ENCODE assay signal across 27 cellular contexts in genomic region chr10:104067525-104067924, GRCh38. TPM values are rescaled to one million over a fixed set of nuclear protein-coding genes. Genes with fewer than 3 reads are reported as not detected.
A peak's percentile ranks its signal among the peaks of the same experiment; 100 is the strongest.
DNase-seq lines count a peak whose midpoint lies in the region; ATAC-seq, FAIRE-seq and TF ChIP-seq lines count a peak whose summit lies in the region.
"Had no signal": no experiment of that assay in that cellular context is flagged by ENCODE, and none has a peak within 500 bp of the region (broad histone marks: within the 10 kb centered on the region; RNA-seq: fewer than 3 reads in every experiment).

No MANE protein-coding gene starts in this region.

- 0 out of 3 replicates have a peak, but pooled peaks have one; percentile 32 for ATAC-seq in K562
- no peak for ATAC-seq in esophagus mucosa
- ATAC-seq in GM18520 (IDR thresholded peaks at IDR 0.05; ENCODE audit: unreplicated experiment), result no peak
- ATAC-seq: activated CD8-positive, alpha-beta memory T cell treated with anti-CD3 and anti-CD28 coated beads, Interleukin-2, amount 10 ng/mL, durations not matched to agents 7 days and 5 days; heart left ventricle had no signal

- H3K79me1 ChIP-seq in trophoblast cell (ENCODE audit: low read length), result no peaks in the 10 kb centered on the region

- no peak for TF ChIP-seq POLR2A in K562 (conservative IDR thresholded peaks at IDR 0.05)

- no peak overlapping the region for H2BK5ac ChIP-seq in trophoblast cell (ENCODE audit: low read depth, low read length, poor library complexity)

- BruUV-seq in K562 (replicated peaks; lab: Mats Ljungman, UMichigan), result no TSS peak

- H3K4me1 ChIP-seq in HUES64 (ENCODE audit: insufficient read depth, low read length) (peaks cover 36% of the 10 kb centered on the region), K562 (replicated peaks in 1 of 2; ENCODE audit: control insufficient read depth in 2 of 2, insufficient read depth in 2 of 2, low read length in 2 of 2) (no peaks in the 10 kb centered on the region; a peak in 1 of 5 replicates), iPS-15b (ENCODE audit: control insufficient read depth, insufficient read depth, low read length) (peaks cover 10% of the 10 kb centered on the region), trophoblast cell (ENCODE audit: control insufficient read depth in 1 of 2, insufficient read depth in 2 of 2, low read length in 2 of 2) (peaks cover 3% of the 10 kb centered on the region in 2 experiments)
- H3K4me1 ChIP-seq: heart left ventricle had no signal

- TF ChIP-seq EP300 in K562 (IDR thresholded peaks at IDR 0.05; ENCODE audit: low read length), result no peak

- no peak overlapping the region for H2AFZ ChIP-seq in K562 (ENCODE audit: low read depth, low read length)
- peak overlapping the region; percentile 25 for H2AFZ ChIP-seq in trophoblast cell (ENCODE audit: insufficient read depth, low read length, poor library complexity)

- TF ChIP-seq RAD21 in K562 (CRISPR knock-in tag; conservative IDR thresholded peaks at IDR 0.05 in 1 of 2, IDR thresholded peaks at IDR 0.05 in 1 of 2), result no peak

- H4K12ac ChIP-seq in trophoblast cell (ENCODE audit: low read depth, low read length), result no peak overlapping the region

- H3K27me3 ChIP-seq in HUES64 (ENCODE audit: insufficient read depth, low read length) (no peaks in the 10 kb centered on the region), K562 (ENCODE audit: control insufficient read depth in 2 of 2, insufficient read depth in 2 of 2, low read length in 2 of 2) (peaks cover 19 to 58% of the 10 kb centered on the region in 2 experiments), iPS-15b (ENCODE audit: control insufficient read depth, insufficient read depth, low read length) (no peaks in the 10 kb centered on the region), trophoblast cell (ENCODE audit: insufficient read depth, low read length) (no peaks in the 10 kb centered on the region)
- H3K27me3 ChIP-seq: heart left ventricle had no signal

- H4K20me1 ChIP-seq in K562 (replicated peaks; ENCODE audit: control insufficient read depth, insufficient read depth, low read length), result no peaks in the 10 kb centered on the region

- H3K9me1 ChIP-seq in K562 (ENCODE audit: control insufficient read depth, insufficient read depth, low read length), result no peaks in the 10 kb centered on the region

- 29% methylated on average over 12 of the region's 12 CpGs for WGBS in HUES64
- 2% methylated on average over 5 of the region's 12 CpGs for WGBS in K562 (ENCODE audit: insufficient coverage, low coverage, missing lambda C conversion rate)
- WGBS in trophoblast cell (ENCODE audit: extremely low coverage, insufficient coverage, insufficient read length), result 100% methylated on average over 1 of the region's 12 CpGs

- no peak overlapping the region for H2BK12ac ChIP-seq in trophoblast cell (ENCODE audit: low read length)

- peak overlapping the region; percentile 80 for H3K27ac ChIP-seq in HUES64 (ENCODE audit: low read depth, low read length)
- no peak overlapping the region for H3K27ac ChIP-seq in K562 (ENCODE audit: extremely low read depth, low read depth, low read length)
- peak overlapping the region; percentile 25 for H3K27ac ChIP-seq in trophoblast cell (ENCODE audit: low read depth, low read length)
- H3K27ac ChIP-seq: heart left ventricle had no signal

- peak overlapping the region; percentile 67 for H3K9ac ChIP-seq in HUES64 (ENCODE audit: low read depth, low read length)
- H3K9ac ChIP-seq in K562 (ENCODE audit: insufficient read depth in 1 of 2, low read depth in 2 of 2, low read length in 2 of 2), result no peak overlapping the region
- no peak overlapping the region for H3K9ac ChIP-seq in iPS-15b (ENCODE audit: low read depth, low read length)
- H3K9ac ChIP-seq in trophoblast cell (ENCODE audit: low read length), result no peak overlapping the region

- H3K79me2 ChIP-seq in K562 (ENCODE audit: control insufficient read depth, insufficient read depth, low read length), result no peaks in the 10 kb centered on the region
- H3K79me2 ChIP-seq in trophoblast cell (ENCODE audit: control insufficient read depth, insufficient read depth, low read length, poor library complexity), result no peaks in the 10 kb centered on the region

- H3K4me3 ChIP-seq in HUES64 (ENCODE audit: low read length) (peak overlapping the region; percentile 32), K562 (no peak overlapping the region), iPS-15b (ENCODE audit: low read depth, low read length) (peak overlapping the region; percentile 26), trophoblast cell (ENCODE audit: low read depth, low read length) (no peak overlapping the region)
- H3K4me3 ChIP-seq: HAP-1 had no signal

- no peak overlapping the region for H4K91ac ChIP-seq in trophoblast cell (ENCODE audit: low read depth, low read length)

- H3K18ac ChIP-seq in trophoblast cell (ENCODE audit: low read length), result no peak overlapping the region

- H3K36me3 ChIP-seq in HUES64 (ENCODE audit: insufficient read depth, low read length) (no peaks in the 10 kb centered on the region), K562 (ENCODE audit: control insufficient read depth, insufficient read depth, low read length) (no peaks in the 10 kb centered on the region), iPS-15b (ENCODE audit: control insufficient read depth, insufficient read depth, low read length) (no peaks in the 10 kb centered on the region), trophoblast cell (ENCODE audit: control insufficient read depth in 1 of 2, insufficient read depth in 2 of 2, low read length in 2 of 2) (no peaks in the 10 kb centered on the region)
- H3K36me3 ChIP-seq: HAP-1, heart left ventricle had no signal

- no peak for TF ChIP-seq CTCF in K562 (IDR thresholded peaks at IDR 0.05 in 2 of 3, conservative IDR thresholded peaks at IDR 0.05 in 1 of 3; ENCODE audit: insufficient read depth in 2 of 3, low read depth in 1 of 3, low read length in 3 of 3)

- CTCF ChIA-PET in K562 (lab: Yijun Ruan, JAX; ENCODE audit: low intra/inter-chr PET ratio), result no interaction called here

- in situ Hi-C loops in K562 (cut with MboI), result no loop called here

- H2BK120ac ChIP-seq in trophoblast cell (ENCODE audit: insufficient read depth, low read length, poor library complexity), result no peak overlapping the region

- intact Hi-C loops in K562 (cut with micrococcal nuclease), result no loop called here

- H3K4me2 ChIP-seq in K562 (ENCODE audit: insufficient read depth, low read length), result no peak overlapping the region
- no peak overlapping the region for H3K4me2 ChIP-seq in trophoblast cell (ENCODE audit: low read length)

- FAIRE-seq in K562 (lab: Jason Lieb, UNC), result no peak
- FAIRE-seq: GM18507 had no signal

- H3K4ac ChIP-seq in trophoblast cell (ENCODE audit: low read depth, low read length), result no peak overlapping the region

- no peak overlapping the region for H2AK5ac ChIP-seq in trophoblast cell (ENCODE audit: low read length)

- no peaks in the 10 kb centered on the region for H3K9me3 ChIP-seq in HUES64 (ENCODE audit: insufficient read depth, low read depth, low read length)
- H3K9me3 ChIP-seq in K562 (replicated peaks; ENCODE audit: control insufficient read depth, insufficient read depth, low read depth, low read length), result no peaks in the 10 kb centered on the region
- no peaks in the 10 kb centered on the region for H3K9me3 ChIP-seq in iPS-15b (ENCODE audit: control insufficient read depth, insufficient read depth, low read length)
- H3K9me3 ChIP-seq in trophoblast cell (ENCODE audit: insufficient read depth, low read depth, low read length), result no peaks in the 10 kb centered on the region
- H3K9me3 ChIP-seq: HAP-1, heart left ventricle had no signal

- POLR2A ChIA-PET in K562 (lab: Yijun Ruan, JAX), result interaction anchor here (0.6 kb wide), 1 partner anchor 54 kb away, joined by 3 read pairs; the partner anchor contains the start of gene SFR1

- DNase-seq in K562 (ENCODE audit: extremely low read depth in 1 of 4, low spot score in 3 of 4) (peak in 1 of 4 experiments; percentile 26), trophoblast cell (no peak), SHP77 (lab: John Stamatoyannopoulos, UW) (no peak), HCEC 1CT (no peak)
- DNase-seq: activated CD4-positive, alpha-beta T cell treated with anti-CD3 and anti-CD28 coated beads, Interleukin-2, amount 10 ng/mL, durations not matched to agents 24 days and 14 days; activated CD8-positive, alpha-beta memory T cell treated with anti-CD3 and anti-CD28 coated beads, Interleukin-2, amount 10 ng/mL, durations not matched to agents 7 days and 5 days; CD4-positive, CD25-positive, alpha-beta regulatory T cell; DMS 273 treated with DMSO at 0.1 percent for 48 hours; heart left ventricle; Kasumi-1; NCI-H1048; NCI-H2029; NCI-H345; SHP77 treated with DMSO at 0.1 percent for 48 hours; stimulated activated CD4-positive, alpha-beta T cell treated with anti-CD3 and anti-CD28 coated beads, Interleukin-4, amount 100 ng/mL, for 24 hours; stimulated activated naive CD4-positive, alpha-beta T cell treated with Interleukin-2 at 50 U/mL for 16 hours had no signal

- no peak overlapping the region for H3K23ac ChIP-seq in trophoblast cell (ENCODE audit: low read length)

- peak overlapping the region; percentile 29 for H4K8ac ChIP-seq in trophoblast cell (ENCODE audit: low read depth, low read length)

- no peak overlapping the region for H3K14ac ChIP-seq in trophoblast cell (ENCODE audit: low read length)

RNA-seq across cellular contexts. Expression of gene COL17A1, which starts 18.2 kb away (rescaled TPM):
- polyA plus RNA-seq in HUES64 (2013, experiment 1 of 2), result 1.5 TPM
- 1.3 TPM for polyA plus RNA-seq in HUES64 (2013, experiment 2 of 2)
- not detected in 2 replicates for total RNA-seq in K562 (2011; cell fraction: chromatin; rRNA removed; ENCODE audit: low replicate concordance)
- not detected in 2 replicates for total RNA-seq in K562 (2011; cell fraction: nucleolus; rRNA removed)
- total RNA-seq in K562 (2011; cell fraction: nucleoplasm; rRNA removed), result not detected in 2 replicates
- not detected in 2 replicates for total RNA-seq in K562 (2014; rRNA removed)
- not detected in 2 replicates for total RNA-seq in K562 (2014; rRNA removed; fragmentation: Illumina TruSeq; extraction: Trizol)
- not detected in 2 replicates for total RNA-seq in K562 (2015; rRNA removed; fragmentation: Illumina TruSeq; extraction: Trizol)
- 0.29 TPM in 1 of 2 replicates, not detected in the other for total RNA-seq in K562 (2021)
- not detected in 2 replicates for polyA plus RNA-seq in K562 (2011; rRNA removed)
- not detected in 2 replicates for polyA plus RNA-seq in K562 (2011; cell fraction: cytosol; rRNA removed)
- not detected in 2 replicates for polyA plus RNA-seq in K562 (2011; cell fraction: nucleus; rRNA removed)
- polyA plus RNA-seq in K562 (2012), result 0.08 TPM in 1 of 2 replicates, not detected in the other
- polyA plus RNA-seq in K562 (2014; fragmentation: Illumina TruSeq; extraction: Trizol), result not detected in 2 replicates
- not detected for polyA plus RNA-seq in K562 (2014; fragmentation: Nextera tagmentation; extraction: Ambion mirVana)
- polyA plus RNA-seq in K562 (2014; rRNA removed), result not detected in 2 replicates
- polyA minus RNA-seq in K562 (2011; rRNA and poly(A)+ RNA removed), result not detected in 2 replicates
- polyA minus RNA-seq in K562 (2011; cell fraction: cytosol; rRNA and poly(A)+ RNA removed), result 0.36 TPM in 1 of 2 replicates, not detected in the other
- polyA minus RNA-seq in K562 (2011; cell fraction: nucleus; rRNA and poly(A)+ RNA removed), result 0.22 TPM in 1 of 2 replicates, not detected in the other
- polyA plus RNA-seq in trophoblast cell (2013), result 30.7 and 35.0 TPM in 2 replicates
- total RNA-seq in esophagus mucosa, result 204 TPM
- total RNA-seq: activated CD4-positive, alpha-beta T cell treated with anti-CD3 and anti-CD28 coated beads, Interleukin-2, amount 10 ng/mL, durations not matched to agents 24 days and 14 days; activated CD8-positive, alpha-beta memory T cell treated with anti-CD3 and anti-CD28 coated beads, Interleukin-2, amount 10 ng/mL, durations not matched to agents 7 days and 5 days; activated T-helper 2 cell treated with anti-CD3 and anti-CD28 coated beads, Interferon-gamma antibody, Interleukin-2, Interleukin-4, amounts not matched to agents 10 μg/mL and 5 μg/mL and 100 μg/mL, durations not matched to agents 14 hours and 24 hours and 36 hours; CD4-positive, CD25-positive, alpha-beta regulatory T cell; chondrocyte; mononuclear cell; neural crest cell; T-helper 1 cell treated with Interleukin-12 subunit alpha and Interleukin-12 subunit beta and Interleukin-4 antibody, amounts not matched to agents 30 ng/mL and 1 ng/mL, for 36 hours had no signal

RNA-seq across cellular contexts. Expression of gene SFR1, which starts 54.4 kb away (rescaled TPM):
- 9.2 TPM for polyA plus RNA-seq in HUES64 (2013, experiment 1 of 2)
- 15.7 TPM for polyA plus RNA-seq in HUES64 (2013, experiment 2 of 2)
- 1.4 and 6.5 TPM in 2 replicates for total RNA-seq in K562 (2011; cell fraction: chromatin; rRNA removed; ENCODE audit: low replicate concordance)
- total RNA-seq in K562 (2011; cell fraction: nucleolus; rRNA removed), result 1.7 and 2.2 TPM in 2 replicates
- 3.8 and 5.6 TPM in 2 replicates for total RNA-seq in K562 (2011; cell fraction: nucleoplasm; rRNA removed)
- total RNA-seq in K562 (2014; rRNA removed) (4.3 and 4.5 TPM in 2 replicates), K562 (2014; rRNA removed; fragmentation: Illumina TruSeq; extraction: Trizol) (11.2 and 12.7 TPM in 2 replicates), K562 (2015; rRNA removed; fragmentation: Illumina TruSeq; extraction: Trizol) (8.1 and 9.1 TPM in 2 replicates), K562 (2021) (6.7 and 6.8 TPM in 2 replicates), esophagus mucosa (4.8 TPM)
- polyA plus RNA-seq in K562 (2011; rRNA removed) (4.2 and 8.3 TPM in 2 replicates), K562 (2014; fragmentation: Illumina TruSeq; extraction: Trizol) (7.8 and 10.3 TPM in 2 replicates), K562 (2014; fragmentation: Nextera tagmentation; extraction: Ambion mirVana) (10 to 100 TPM; 17.8 to 18.7 TPM), K562 (2014; rRNA removed) (8.0 and 8.6 TPM in 2 replicates)
- 2.3 and 3.7 TPM in 2 replicates for polyA plus RNA-seq in K562 (2011; cell fraction: cytosol; rRNA removed)
- polyA plus RNA-seq in K562 (2011; cell fraction: nucleus; rRNA removed), result 1.7 and 1.8 TPM in 2 replicates
- polyA plus RNA-seq in K562 (2012), result 5.9 and 8.7 TPM in 2 replicates
- polyA minus RNA-seq in K562 (2011; rRNA and poly(A)+ RNA removed), result 4.7 and 5.5 TPM in 2 replicates
- polyA minus RNA-seq in K562 (2011; cell fraction: cytosol; rRNA and poly(A)+ RNA removed), result 3.8 and 5.4 TPM in 2 replicates
- 1.8 and 5.0 TPM in 2 replicates for polyA minus RNA-seq in K562 (2011; cell fraction: nucleus; rRNA and poly(A)+ RNA removed)
- polyA plus RNA-seq in trophoblast cell (2013), result 5.6 and 5.8 TPM in 2 replicates

Comparison
In these comparisons a context has a peak if more than half of its experiments do, and no peak if none do; other contexts are left out.
1. H3K4me3 ChIP-seq: peak in HUES64 (single experiment) and iPS-15b (single experiment); none in K562 (single experiment) and trophoblast cell (single experiment).
2. RNA of gene COL17A1, which starts 18.2 kb away (total RNA-seq): 204 TPM in esophagus mucosa (single experiment); 0.29 TPM in K562; every median in the first group is over 100 times any median in the second.